Comparison of ENCODE assay signal across 2 cellular contexts in the genomic region with DNA sequence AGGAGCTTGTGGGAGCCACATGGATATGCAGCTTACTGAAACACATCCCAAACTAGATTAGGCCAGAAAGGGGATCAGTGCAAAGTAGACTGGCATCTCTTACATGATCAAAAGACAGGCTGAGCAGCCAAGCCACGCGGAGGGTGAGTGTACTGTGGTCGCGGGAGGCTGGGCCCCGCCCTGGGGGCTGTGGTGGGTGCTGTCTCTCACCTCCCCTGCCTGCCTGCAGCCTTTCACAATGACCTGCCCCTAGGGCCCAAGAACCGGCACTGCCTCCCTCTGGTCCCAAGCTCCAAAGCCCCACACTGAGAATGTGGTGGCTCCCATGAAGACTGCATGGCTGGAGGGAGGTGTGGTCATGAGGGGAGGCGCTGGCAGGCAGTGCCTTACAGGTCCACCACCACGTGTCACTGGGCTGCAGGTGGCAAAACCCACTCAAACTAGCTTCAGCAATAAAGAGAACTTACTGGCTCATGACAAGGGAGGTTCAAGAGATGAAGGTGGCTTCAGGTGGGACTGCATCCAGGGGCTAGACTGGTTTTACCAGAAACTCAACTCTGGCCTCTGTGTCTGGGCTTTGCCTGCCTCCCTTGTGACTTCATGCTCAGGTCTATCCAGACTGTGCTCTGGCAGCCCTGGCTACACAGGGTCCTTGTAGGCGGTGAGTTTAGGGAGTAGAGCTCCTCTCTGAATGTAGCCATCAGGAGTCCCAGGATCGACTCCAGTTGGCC.
TF ChIP-seq lines count a peak whose summit lies in the region.

No MANE protein-coding gene starts in this region.

TF ChIP-seq in SK-N-SH, 30 proteins besides CTCF, POLR2A, EP300 and RAD21 (continued from another document):
- TF ChIP-seq ZBTB33 (IDR thresholded peaks at IDR 0.05; ENCODE audit: borderline replicate concordance, low read depth) (no peak), MXI1 (IDR thresholded peaks at IDR 0.05; ENCODE audit: low read depth, low read length) (no peak), SMC3 (IDR thresholded peaks at IDR 0.05; ENCODE audit: low read depth, low read length) (no peak), GABPA (IDR thresholded peaks at IDR 0.05; ENCODE audit: low read depth) (no peak), SIN3A (IDR thresholded peaks at IDR 0.05; ENCODE audit: borderline replicate concordance, low read depth, low read length) (no peak), PBX3 (IDR thresholded peaks at IDR 0.05) (no peak)
- TF ChIP-seq, protein P1, sequence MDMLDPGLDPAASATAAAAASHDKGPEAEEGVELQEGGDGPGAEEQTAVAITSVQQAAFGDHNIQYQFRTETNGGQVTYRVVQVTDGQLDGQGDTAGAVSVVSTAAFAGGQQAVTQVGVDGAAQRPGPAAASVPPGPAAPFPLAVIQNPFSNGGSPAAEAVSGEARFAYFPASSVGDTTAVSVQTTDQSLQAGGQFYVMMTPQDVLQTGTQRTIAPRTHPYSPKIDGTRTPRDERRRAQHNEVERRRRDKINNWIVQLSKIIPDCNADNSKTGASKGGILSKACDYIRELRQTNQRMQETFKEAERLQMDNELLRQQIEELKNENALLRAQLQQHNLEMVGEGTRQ (IDR thresholded peaks at IDR 0.05; ENCODE audit: borderline replicate concordance, low read depth, low read length): no peak

TF ChIP-seq in SK-N-SH treated with all-trans-retinoic acid at 6 μM for 48 hours, 23 proteins besides CTCF, POLR2A, EP300 and RAD21 (continued from another document):
- TF ChIP-seq ARNTL (CRISPR knock-in tag; IDR thresholded peaks at IDR 0.05; ENCODE audit: borderline replicate concordance, low read depth) (no peak), ZNF8 (CRISPR knock-in tag; IDR thresholded peaks at IDR 0.05) (no peak), SNAI2 (CRISPR knock-in tag; IDR thresholded peaks at IDR 0.05) (no peak), PPARA (CRISPR knock-in tag; IDR thresholded peaks at IDR 0.05; ENCODE audit: borderline replicate concordance) (no peak), TCF4 (CRISPR knock-in tag; IDR thresholded peaks at IDR 0.05; ENCODE audit: borderline replicate concordance) (no peak), POU6F1 (CRISPR knock-in tag; IDR thresholded peaks at IDR 0.05; ENCODE audit: borderline replicate concordance, low read depth) (no peak), PATZ1 (CRISPR knock-in tag; IDR thresholded peaks at IDR 0.05; ENCODE audit: borderline replicate concordance) (no peak), ZNF565 (CRISPR knock-in tag; conservative IDR thresholded peaks at IDR 0.05; ENCODE audit: low read depth) (no peak), GLIS3 (CRISPR knock-in tag; IDR thresholded peaks at IDR 0.05) (no peak)
- TF ChIP-seq, protein P2, sequence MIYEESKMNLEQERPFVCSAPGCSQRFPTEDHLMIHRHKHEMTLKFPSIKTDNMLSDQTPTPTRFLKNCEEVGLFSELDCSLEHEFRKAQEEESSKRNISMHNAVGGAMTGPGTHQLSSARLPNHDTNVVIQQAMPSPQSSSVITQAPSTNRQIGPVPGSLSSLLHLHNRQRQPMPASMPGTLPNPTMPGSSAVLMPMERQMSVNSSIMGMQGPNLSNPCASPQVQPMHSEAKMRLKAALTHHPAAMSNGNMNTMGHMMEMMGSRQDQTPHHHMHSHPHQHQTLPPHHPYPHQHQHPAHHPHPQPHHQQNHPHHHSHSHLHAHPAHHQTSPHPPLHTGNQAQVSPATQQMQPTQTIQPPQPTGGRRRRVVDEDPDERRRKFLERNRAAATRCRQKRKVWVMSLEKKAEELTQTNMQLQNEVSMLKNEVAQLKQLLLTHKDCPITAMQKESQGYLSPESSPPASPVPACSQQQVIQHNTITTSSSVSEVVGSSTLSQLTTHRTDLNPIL (CRISPR knock-in tag; IDR thresholded peaks at IDR 0.05; ENCODE audit: low read depth): no peak
- TF ChIP-seq, protein P3, sequence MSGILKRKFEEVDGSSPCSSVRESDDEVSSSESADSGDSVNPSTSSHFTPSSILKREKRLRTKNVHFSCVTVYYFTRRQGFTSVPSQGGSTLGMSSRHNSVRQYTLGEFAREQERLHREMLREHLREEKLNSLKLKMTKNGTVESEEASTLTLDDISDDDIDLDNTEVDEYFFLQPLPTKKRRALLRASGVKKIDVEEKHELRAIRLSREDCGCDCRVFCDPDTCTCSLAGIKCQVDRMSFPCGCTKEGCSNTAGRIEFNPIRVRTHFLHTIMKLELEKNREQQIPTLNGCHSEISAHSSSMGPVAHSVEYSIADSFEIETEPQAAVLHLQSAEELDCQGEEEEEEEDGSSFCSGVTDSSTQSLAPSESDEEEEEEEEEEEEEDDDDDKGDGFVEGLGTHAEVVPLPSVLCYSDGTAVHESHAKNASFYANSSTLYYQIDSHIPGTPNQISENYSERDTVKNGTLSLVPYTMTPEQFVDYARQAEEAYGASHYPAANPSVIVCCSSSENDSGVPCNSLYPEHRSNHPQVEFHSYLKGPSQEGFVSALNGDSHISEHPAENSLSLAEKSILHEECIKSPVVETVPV (CRISPR knock-in tag; IDR thresholded peaks at IDR 0.05): no peak
